ENCODE assay signal across 10 cellular contexts in genomic region chr2:38260469-38260868, GRCh38.
A peak's percentile ranks its signal among the peaks of the same experiment; 100 is the strongest.
DNase-seq lines count a peak whose midpoint lies in the region; ATAC-seq and TF ChIP-seq lines count a peak whose summit lies in the region.
"Had no signal": no experiment of that assay in that cellular context is flagged by ENCODE, and none has a peak within 500 bp of the region (broad histone marks: within the 10 kb centered on the region; RNA-seq: fewer than 3 reads in every experiment).

No MANE protein-coding gene starts in this region.

- DNase-seq in stimulated activated naive CD8-positive, alpha-beta T cell treated with anti-CD3 and anti-CD28 coated beads, Interleukin-15, Interleukin-2, amounts not matched to agents 100 U/mL and 50 U/mL, for 24 hours = peak; percentile 6
- DNase-seq in stimulated activated naive CD8-positive, alpha-beta T cell treated with anti-CD3 and anti-CD28 coated beads, Interleukin-15, amount 100 ng/mL, for 72 hours = no peak
- DNase-seq in MG63 (peak; percentile 25), foreskin fibroblast (peak in 1 of 2 donors; percentile 14), KBM-7 (no peak), DMS53 (lab: John Stamatoyannopoulos, UW) (no peak), SK-N-DZ (ENCODE audit: low spot score) (no peak)
- DNase-seq: NCI-H2227 treated with DMSO at 0.1 percent for 48 hours had no signal

- H3K4me3 ChIP-seq in MG63 (peak overlapping the region; percentile 38), foreskin fibroblast (ENCODE audit: low read depth in 1 of 2, low read length in 2 of 2) (peak overlapping the region; percentile 2 to 3)

- no peaks in the 10 kb centered on the region for H3K27me3 ChIP-seq in MG63

- H3K4me1 Mint-ChIP-seq in stimulated activated naive CD8-positive, alpha-beta T cell treated with anti-CD3 and anti-CD28 coated beads, Interleukin-15, amount 100 ng/mL, for 72 hours = peaks cover 32% of the 10 kb centered on the region

- H3K27me3 Mint-ChIP-seq in stimulated activated naive CD8-positive, alpha-beta T cell treated with anti-CD3 and anti-CD28 coated beads, Interleukin-15, amount 100 ng/mL, for 72 hours = peaks cover 13% of the 10 kb centered on the region

- no peaks in the 10 kb centered on the region for H3K9me3 Mint-ChIP-seq in stimulated activated naive CD8-positive, alpha-beta T cell treated with anti-CD3 and anti-CD28 coated beads, Interleukin-15, amount 100 ng/mL, for 72 hours
- H3K9me3 Mint-ChIP-seq: stimulated activated naive CD8-positive, alpha-beta T cell treated with anti-CD3 and anti-CD28 coated beads, Interleukin-15, Interleukin-2, amounts not matched to agents 100 ng/mL and 50 ng/mL, for 24 hours had no signal

- no peak overlapping the region for H3K4me3 Mint-ChIP-seq in stimulated activated naive CD8-positive, alpha-beta T cell treated with anti-CD3 and anti-CD28 coated beads, Interleukin-15, amount 100 ng/mL, for 72 hours
- H3K4me3 Mint-ChIP-seq: stimulated activated naive CD8-positive, alpha-beta T cell treated with anti-CD3 and anti-CD28 coated beads, Interleukin-15, Interleukin-2, amounts not matched to agents 100 ng/mL and 50 ng/mL, for 24 hours had no signal

- TF ChIP-seq CTCF in foreskin fibroblast (IDR thresholded peaks at IDR 0.05; ENCODE audit: low read depth, low read length) = no peak

- in situ Hi-C loops in KBM-7 (cut with MboI; ENCODE audit: low pct_unique_long_range_greater_than_20kb, low sequenced_read_pairs) = loop anchor here (25.0 kb wide), 1 partner anchor 273 kb away; no protein-coding TSS in a partner anchor

- no peaks in the 10 kb centered on the region for H3K36me3 ChIP-seq in MG63

- no peaks in the 10 kb centered on the region for H3K9me3 ChIP-seq in MG63

- H3K27ac Mint-ChIP-seq in stimulated activated naive CD8-positive, alpha-beta T cell treated with anti-CD3 and anti-CD28 coated beads, Interleukin-15, amount 100 ng/mL, for 72 hours = peak overlapping the region in 1 of 2 donors; percentile 56
- H3K27ac Mint-ChIP-seq: stimulated activated naive CD8-positive, alpha-beta T cell treated with anti-CD3 and anti-CD28 coated beads, Interleukin-15, Interleukin-2, amounts not matched to agents 100 ng/mL and 50 ng/mL, for 24 hours had no signal

- ATAC-seq in stimulated activated naive CD8-positive, alpha-beta T cell treated with anti-CD3 and anti-CD28 coated beads, Interleukin-15, Interleukin-2, amounts not matched to agents 100 U/mL and 50 U/mL, for 24 hours = no peak
- no peak for ATAC-seq in stimulated activated naive CD8-positive, alpha-beta T cell treated with anti-CD3 and anti-CD28 coated beads, Interleukin-15, amount 100 ng/mL, for 72 hours
- ATAC-seq in GM19351 (IDR thresholded peaks at IDR 0.05; ENCODE audit: unreplicated experiment) = no peak

Comparison
In these comparisons a context has a peak if more than half of its experiments do, and no peak if none do; other contexts are left out.
1. DNase-seq: peak in stimulated activated naive CD8-positive, alpha-beta T cell treated with anti-CD3 and anti-CD28 coated beads, Interleukin-15, Interleukin-2, amounts not matched to agents 100 U/mL and 50 U/mL, for 24 hours (single experiment) and MG63 (single experiment); none in stimulated activated naive CD8-positive, alpha-beta T cell treated with anti-CD3 and anti-CD28 coated beads, Interleukin-15, amount 100 ng/mL, for 72 hours (0 of 2), KBM-7 (single experiment), DMS53 (single experiment) and SK-N-DZ (single experiment).